In the genomic region with DNA sequence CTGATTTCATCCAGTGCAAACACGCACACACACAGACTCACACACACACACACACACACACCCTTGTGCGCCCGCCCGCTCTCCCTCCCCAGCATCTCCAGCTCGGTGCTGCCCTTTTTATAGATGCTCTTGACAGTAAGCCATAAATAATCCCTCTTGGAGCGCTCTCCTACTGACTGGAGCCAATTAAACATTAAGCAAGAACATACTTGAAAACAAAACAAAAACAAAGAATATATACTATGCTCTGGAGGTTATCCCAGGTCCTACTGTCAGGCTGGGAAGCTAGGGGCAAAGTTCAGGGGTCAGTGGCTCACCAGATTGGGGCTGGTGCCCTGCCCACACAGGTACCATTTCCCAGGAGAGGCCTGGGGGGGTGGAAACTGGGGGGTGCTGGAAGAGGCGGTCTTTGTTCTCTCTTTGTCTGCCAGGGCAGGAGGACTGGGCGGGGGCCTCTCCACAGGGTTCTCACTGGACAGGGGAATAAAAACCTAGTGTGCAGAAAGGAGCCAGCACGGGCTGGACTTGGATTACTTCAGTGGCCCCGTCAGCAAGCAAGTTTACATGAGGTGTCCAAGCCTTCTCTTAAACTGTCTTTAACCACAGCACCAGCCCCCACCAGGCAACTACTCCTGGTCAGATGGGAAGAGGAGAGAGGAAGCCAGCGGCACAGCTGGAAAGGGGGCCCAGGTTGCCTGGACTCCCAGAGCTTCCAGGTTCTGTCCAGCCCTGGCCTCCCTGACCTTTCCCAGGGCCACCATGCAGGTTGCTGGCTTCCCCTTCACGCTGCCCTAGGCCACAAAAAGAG, we compare ENCODE assay signal across 1 cellular context.
TF ChIP-seq lines count a peak whose summit lies in the region.

No MANE protein-coding gene starts in this region.

TF ChIP-seq in HepG2, 621 proteins besides CTCF, POLR2A, EP300 and RAD21 (continued from another document and continues in another):
- TF ChIP-seq, protein P1, sequence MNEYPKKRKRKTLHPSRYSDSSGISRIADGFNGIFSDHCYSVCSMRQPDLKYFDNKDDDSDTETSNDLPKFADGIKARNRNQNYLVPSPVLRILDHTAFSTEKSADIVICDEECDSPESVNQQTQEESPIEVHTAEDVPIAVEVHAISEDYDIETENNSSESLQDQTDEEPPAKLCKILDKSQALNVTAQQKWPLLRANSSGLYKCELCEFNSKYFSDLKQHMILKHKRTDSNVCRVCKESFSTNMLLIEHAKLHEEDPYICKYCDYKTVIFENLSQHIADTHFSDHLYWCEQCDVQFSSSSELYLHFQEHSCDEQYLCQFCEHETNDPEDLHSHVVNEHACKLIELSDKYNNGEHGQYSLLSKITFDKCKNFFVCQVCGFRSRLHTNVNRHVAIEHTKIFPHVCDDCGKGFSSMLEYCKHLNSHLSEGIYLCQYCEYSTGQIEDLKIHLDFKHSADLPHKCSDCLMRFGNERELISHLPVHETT (CRISPR knock-in tag; conservative IDR thresholded peaks at IDR 0.05): no peak
- no peak for TF ChIP-seq MAFF (IDR thresholded peaks at IDR 0.05; ENCODE audit: low read depth, low read length)
- TF ChIP-seq, protein P2, sequence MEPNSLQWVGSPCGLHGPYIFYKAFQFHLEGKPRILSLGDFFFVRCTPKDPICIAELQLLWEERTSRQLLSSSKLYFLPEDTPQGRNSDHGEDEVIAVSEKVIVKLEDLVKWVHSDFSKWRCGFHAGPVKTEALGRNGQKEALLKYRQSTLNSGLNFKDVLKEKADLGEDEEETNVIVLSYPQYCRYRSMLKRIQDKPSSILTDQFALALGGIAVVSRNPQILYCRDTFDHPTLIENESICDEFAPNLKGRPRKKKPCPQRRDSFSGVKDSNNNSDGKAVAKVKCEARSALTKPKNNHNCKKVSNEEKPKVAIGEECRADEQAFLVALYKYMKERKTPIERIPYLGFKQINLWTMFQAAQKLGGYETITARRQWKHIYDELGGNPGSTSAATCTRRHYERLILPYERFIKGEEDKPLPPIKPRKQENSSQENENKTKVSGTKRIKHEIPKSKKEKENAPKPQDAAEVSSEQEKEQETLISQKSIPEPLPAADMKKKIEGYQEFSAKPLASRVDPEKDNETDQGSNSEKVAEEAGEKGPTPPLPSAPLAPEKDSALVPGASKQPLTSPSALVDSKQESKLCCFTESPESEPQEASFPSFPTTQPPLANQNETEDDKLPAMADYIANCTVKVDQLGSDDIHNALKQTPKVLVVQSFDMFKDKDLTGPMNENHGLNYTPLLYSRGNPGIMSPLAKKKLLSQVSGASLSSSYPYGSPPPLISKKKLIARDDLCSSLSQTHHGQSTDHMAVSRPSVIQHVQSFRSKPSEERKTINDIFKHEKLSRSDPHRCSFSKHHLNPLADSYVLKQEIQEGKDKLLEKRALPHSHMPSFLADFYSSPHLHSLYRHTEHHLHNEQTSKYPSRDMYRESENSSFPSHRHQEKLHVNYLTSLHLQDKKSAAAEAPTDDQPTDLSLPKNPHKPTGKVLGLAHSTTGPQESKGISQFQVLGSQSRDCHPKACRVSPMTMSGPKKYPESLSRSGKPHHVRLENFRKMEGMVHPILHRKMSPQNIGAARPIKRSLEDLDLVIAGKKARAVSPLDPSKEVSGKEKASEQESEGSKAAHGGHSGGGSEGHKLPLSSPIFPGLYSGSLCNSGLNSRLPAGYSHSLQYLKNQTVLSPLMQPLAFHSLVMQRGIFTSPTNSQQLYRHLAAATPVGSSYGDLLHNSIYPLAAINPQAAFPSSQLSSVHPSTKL (CRISPR knock-in tag; IDR thresholded peaks at IDR 0.05): peak; percentile 69
- no peak for TF ChIP-seq SAFB2 (CRISPR knock-in tag; IDR thresholded peaks at IDR 0.05; ENCODE audit: borderline replicate concordance, low read depth)
- TF ChIP-seq MYNN (CRISPR knock-in tag; IDR thresholded peaks at IDR 0.05; ENCODE audit: low read depth): no peak
- peak; percentile 95 for TF ChIP-seq RXRB (CRISPR knock-in tag; IDR thresholded peaks at IDR 0.05; ENCODE audit: borderline replicate concordance)
- TF ChIP-seq, protein P3, sequence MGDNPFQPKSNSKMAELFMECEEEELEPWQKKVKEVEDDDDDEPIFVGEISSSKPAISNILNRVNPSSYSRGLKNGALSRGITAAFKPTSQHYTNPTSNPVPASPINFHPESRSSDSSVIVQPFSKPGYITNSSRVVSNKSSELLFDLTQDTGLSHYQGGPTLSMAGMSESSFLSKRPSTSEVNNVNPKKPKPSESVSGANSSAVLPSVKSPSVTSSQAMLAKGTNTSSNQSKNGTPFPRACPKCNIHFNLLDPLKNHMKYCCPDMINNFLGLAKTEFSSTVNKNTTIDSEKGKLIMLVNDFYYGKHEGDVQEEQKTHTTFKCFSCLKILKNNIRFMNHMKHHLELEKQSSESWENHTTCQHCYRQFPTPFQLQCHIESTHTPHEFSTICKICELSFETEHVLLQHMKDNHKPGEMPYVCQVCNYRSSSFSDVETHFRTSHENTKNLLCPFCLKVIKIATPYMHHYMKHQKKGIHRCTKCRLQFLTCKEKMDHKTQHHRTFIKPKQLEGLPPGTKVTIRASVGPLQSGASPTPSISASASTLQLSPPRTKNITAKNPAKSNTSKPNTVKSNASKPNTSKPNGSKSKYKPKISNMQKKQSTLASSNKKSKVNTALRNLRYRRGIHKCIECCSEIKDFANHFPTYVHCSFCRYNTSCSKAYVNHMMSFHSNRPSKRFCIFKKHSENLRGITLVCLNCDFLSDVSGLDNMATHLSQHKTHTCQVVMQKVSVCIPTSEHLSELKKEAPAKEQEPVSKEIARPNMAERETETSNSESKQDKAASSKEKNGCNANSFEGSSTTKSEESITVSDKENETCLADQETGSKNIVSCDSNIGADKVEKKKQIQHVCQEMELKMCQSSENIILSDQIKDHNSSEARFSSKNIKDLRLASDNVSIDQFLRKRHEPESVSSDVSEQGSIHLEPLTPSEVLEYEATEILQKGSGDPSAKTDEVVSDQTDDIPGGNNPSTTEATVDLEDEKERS (CRISPR knock-in tag; IDR thresholded peaks at IDR 0.05): no peak
- no peak for TF ChIP-seq TAF15 (IDR thresholded peaks at IDR 0.05; ENCODE audit: low read depth, low read length, poor library complexity, severe bottlenecking)
- TF ChIP-seq CHCHD3 (CRISPR knock-in tag; IDR thresholded peaks at IDR 0.05): no peak
- TF ChIP-seq SMARCE1 (IDR thresholded peaks at IDR 0.05; ENCODE audit: borderline replicate concordance): no peak
- TF ChIP-seq ZNF816 (CRISPR knock-in tag; IDR thresholded peaks at IDR 0.05; ENCODE audit: borderline replicate concordance): no peak
- peak; percentile 50; the same call in 1 of the 2 replicates for TF ChIP-seq BRD4 (CRISPR knock-in tag; IDR thresholded peaks at IDR 0.05)
- TF ChIP-seq, protein P4, sequence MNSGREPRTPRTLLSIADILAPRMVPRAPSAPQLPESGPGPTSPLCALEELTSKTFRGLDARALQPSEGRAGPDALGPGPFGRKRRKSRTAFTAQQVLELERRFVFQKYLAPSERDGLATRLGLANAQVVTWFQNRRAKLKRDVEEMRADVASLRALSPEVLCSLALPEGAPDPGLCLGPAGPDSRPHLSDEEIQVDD (CRISPR knock-in tag; IDR thresholded peaks at IDR 0.05; ENCODE audit: borderline replicate concordance): no peak
- TF ChIP-seq, protein P5, sequence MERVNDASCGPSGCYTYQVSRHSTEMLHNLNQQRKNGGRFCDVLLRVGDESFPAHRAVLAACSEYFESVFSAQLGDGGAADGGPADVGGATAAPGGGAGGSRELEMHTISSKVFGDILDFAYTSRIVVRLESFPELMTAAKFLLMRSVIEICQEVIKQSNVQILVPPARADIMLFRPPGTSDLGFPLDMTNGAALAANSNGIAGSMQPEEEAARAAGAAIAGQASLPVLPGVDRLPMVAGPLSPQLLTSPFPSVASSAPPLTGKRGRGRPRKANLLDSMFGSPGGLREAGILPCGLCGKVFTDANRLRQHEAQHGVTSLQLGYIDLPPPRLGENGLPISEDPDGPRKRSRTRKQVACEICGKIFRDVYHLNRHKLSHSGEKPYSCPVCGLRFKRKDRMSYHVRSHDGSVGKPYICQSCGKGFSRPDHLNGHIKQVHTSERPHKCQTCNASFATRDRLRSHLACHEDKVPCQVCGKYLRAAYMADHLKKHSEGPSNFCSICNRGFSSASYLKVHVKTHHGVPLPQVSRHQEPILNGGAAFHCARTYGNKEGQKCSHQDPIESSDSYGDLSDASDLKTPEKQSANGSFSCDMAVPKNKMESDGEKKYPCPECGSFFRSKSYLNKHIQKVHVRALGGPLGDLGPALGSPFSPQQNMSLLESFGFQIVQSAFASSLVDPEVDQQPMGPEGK (CRISPR knock-in tag; IDR thresholded peaks at IDR 0.05): peak; percentile 98
- TF ChIP-seq YY1 (IDR thresholded peaks at IDR 0.05; ENCODE audit: insufficient read depth, insufficient replicate concordance, low read depth, low read length): no peak
- no peak for TF ChIP-seq ZNF562 (CRISPR knock-in tag; IDR thresholded peaks at IDR 0.05; ENCODE audit: borderline replicate concordance)
- no peak for TF ChIP-seq ZNF432 (CRISPR knock-in tag; IDR thresholded peaks at IDR 0.05; ENCODE audit: borderline replicate concordance)
- no peak for TF ChIP-seq BHLHE40 (IDR thresholded peaks at IDR 0.05; ENCODE audit: low read length)
- TF ChIP-seq GZF1 (CRISPR knock-in tag; IDR thresholded peaks at IDR 0.05): no peak
- no peak for TF ChIP-seq FOXJ3 (CRISPR knock-in tag; IDR thresholded peaks at IDR 0.05; ENCODE audit: borderline replicate concordance)
- TF ChIP-seq HMG20B (CRISPR knock-in tag; conservative IDR thresholded peaks at IDR 0.05): no peak
- no peak for TF ChIP-seq HES4 (CRISPR knock-in tag; IDR thresholded peaks at IDR 0.05; ENCODE audit: borderline replicate concordance)
- TF ChIP-seq PRPF4 (IDR thresholded peaks at IDR 0.05; ENCODE audit: low read depth, low read length, poor library complexity, severe bottlenecking): no peak
- TF ChIP-seq, protein P6, sequence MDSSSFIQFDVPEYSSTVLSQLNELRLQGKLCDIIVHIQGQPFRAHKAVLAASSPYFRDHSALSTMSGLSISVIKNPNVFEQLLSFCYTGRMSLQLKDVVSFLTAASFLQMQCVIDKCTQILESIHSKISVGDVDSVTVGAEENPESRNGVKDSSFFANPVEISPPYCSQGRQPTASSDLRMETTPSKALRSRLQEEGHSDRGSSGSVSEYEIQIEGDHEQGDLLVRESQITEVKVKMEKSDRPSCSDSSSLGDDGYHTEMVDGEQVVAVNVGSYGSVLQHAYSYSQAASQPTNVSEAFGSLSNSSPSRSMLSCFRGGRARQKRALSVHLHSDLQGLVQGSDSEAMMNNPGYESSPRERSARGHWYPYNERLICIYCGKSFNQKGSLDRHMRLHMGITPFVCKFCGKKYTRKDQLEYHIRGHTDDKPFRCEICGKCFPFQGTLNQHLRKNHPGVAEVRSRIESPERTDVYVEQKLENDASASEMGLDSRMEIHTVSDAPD (CRISPR knock-in tag; IDR thresholded peaks at IDR 0.05): peak; percentile 82; the same call in 1 of the 2 replicates
- TF ChIP-seq ZBTB7A (CRISPR knock-in tag; IDR thresholded peaks at IDR 0.05): no peak
- TF ChIP-seq, protein P7, sequence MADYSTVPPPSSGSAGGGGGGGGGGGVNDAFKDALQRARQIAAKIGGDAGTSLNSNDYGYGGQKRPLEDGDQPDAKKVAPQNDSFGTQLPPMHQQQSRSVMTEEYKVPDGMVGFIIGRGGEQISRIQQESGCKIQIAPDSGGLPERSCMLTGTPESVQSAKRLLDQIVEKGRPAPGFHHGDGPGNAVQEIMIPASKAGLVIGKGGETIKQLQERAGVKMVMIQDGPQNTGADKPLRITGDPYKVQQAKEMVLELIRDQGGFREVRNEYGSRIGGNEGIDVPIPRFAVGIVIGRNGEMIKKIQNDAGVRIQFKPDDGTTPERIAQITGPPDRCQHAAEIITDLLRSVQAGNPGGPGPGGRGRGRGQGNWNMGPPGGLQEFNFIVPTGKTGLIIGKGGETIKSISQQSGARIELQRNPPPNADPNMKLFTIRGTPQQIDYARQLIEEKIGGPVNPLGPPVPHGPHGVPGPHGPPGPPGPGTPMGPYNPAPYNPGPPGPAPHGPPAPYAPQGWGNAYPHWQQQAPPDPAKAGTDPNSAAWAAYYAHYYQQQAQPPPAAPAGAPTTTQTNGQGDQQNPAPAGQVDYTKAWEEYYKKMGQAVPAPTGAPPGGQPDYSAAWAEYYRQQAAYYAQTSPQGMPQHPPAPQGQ (CRISPR knock-in tag; IDR thresholded peaks at IDR 0.05; ENCODE audit: borderline replicate concordance): no peak; the same call in 1 of the 2 replicates
- TF ChIP-seq ELF4 (CRISPR knock-in tag; IDR thresholded peaks at IDR 0.05; ENCODE audit: borderline replicate concordance): no peak
- TF ChIP-seq, protein P8, sequence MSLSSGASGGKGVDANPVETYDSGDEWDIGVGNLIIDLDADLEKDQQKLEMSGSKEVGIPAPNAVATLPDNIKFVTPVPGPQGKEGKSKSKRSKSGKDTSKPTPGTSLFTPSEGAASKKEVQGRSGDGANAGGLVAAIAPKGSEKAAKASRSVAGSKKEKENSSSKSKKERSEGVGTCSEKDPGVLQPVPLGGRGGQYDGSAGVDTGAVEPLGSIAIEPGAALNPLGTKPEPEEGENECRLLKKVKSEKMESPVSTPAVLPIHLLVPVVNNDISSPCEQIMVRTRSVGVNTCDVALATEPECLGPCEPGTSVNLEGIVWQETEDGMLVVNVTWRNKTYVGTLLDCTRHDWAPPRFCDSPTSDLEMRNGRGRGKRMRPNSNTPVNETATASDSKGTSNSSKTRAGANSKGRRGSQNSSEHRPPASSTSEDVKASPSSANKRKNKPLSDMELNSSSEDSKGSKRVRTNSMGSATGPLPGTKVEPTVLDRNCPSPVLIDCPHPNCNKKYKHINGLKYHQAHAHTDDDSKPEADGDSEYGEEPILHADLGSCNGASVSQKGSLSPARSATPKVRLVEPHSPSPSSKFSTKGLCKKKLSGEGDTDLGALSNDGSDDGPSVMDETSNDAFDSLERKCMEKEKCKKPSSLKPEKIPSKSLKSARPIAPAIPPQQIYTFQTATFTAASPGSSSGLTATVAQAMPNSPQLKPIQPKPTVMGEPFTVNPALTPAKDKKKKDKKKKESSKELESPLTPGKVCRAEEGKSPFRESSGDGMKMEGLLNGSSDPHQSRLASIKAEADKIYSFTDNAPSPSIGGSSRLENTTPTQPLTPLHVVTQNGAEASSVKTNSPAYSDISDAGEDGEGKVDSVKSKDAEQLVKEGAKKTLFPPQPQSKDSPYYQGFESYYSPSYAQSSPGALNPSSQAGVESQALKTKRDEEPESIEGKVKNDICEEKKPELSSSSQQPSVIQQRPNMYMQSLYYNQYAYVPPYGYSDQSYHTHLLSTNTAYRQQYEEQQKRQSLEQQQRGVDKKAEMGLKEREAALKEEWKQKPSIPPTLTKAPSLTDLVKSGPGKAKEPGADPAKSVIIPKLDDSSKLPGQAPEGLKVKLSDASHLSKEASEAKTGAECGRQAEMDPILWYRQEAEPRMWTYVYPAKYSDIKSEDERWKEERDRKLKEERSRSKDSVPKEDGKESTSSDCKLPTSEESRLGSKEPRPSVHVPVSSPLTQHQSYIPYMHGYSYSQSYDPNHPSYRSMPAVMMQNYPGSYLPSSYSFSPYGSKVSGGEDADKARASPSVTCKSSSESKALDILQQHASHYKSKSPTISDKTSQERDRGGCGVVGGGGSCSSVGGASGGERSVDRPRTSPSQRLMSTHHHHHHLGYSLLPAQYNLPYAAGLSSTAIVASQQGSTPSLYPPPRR (CRISPR knock-in tag; IDR thresholded peaks at IDR 0.05; ENCODE audit: borderline replicate concordance): peak; percentile 79; the same call in 1 of the 2 replicates
- TF ChIP-seq, protein P9, sequence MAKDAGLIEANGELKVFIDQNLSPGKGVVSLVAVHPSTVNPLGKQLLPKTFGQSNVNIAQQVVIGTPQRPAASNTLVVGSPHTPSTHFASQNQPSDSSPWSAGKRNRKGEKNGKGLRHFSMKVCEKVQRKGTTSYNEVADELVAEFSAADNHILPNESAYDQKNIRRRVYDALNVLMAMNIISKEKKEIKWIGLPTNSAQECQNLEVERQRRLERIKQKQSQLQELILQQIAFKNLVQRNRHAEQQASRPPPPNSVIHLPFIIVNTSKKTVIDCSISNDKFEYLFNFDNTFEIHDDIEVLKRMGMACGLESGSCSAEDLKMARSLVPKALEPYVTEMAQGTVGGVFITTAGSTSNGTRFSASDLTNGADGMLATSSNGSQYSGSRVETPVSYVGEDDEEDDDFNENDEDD (CRISPR knock-in tag; IDR thresholded peaks at IDR 0.05; ENCODE audit: borderline replicate concordance): peak; percentile 4; the same call in 1 of the 2 replicates
